ENCODE assay signal across 8 cellular contexts in genomic region chr6:25007269-25007699, GRCh38.
DNase-seq lines count a peak whose midpoint lies in the region; ATAC-seq lines count a peak whose summit lies in the region.

No MANE protein-coding gene starts in this region.

- H3K9me3 Mint-ChIP-seq in activated T-cell treated with anti-CD3 and anti-CD28 coated beads, Interleukin-2, amount 50 U/mL, for 24 hours = no peaks in the 10 kb centered on the region
- no peaks in the 10 kb centered on the region for H3K9me3 Mint-ChIP-seq in natural killer cell treated with Interleukin-12 subunit alpha and Interleukin-12 subunit beta and Interleukin-15 and Interleukin-18, amount 100 ng/mL, for 72 hours

- peak overlapping the region; percentile 93 for H3K27ac Mint-ChIP-seq in activated T-cell treated with anti-CD3 and anti-CD28 coated beads, Interleukin-2, amount 50 U/mL, for 24 hours
- peak overlapping the region; percentile 91 to 95 for H3K27ac Mint-ChIP-seq in natural killer cell treated with Interleukin-12 subunit alpha and Interleukin-12 subunit beta and Interleukin-15 and Interleukin-18, amount 100 ng/mL, for 72 hours

- peak; percentile 74 for ATAC-seq in HG03045 (IDR thresholded peaks at IDR 0.05; ENCODE audit: unreplicated experiment)
- ATAC-seq in natural killer cell treated with Interleukin-12 subunit alpha and Interleukin-12 subunit beta and Interleukin-15 and Interleukin-18, amount 100 ng/mL, for 72 hours = peak; percentile 92 to 94
- ATAC-seq in left lobe of liver = no peak

- H3K4me1 Mint-ChIP-seq in activated T-cell treated with anti-CD3 and anti-CD28 coated beads, Interleukin-2, amount 50 U/mL, for 24 hours (ENCODE audit: low read depth) = peaks cover 88% of the 10 kb centered on the region
- H3K4me1 Mint-ChIP-seq in natural killer cell treated with Interleukin-12 subunit alpha and Interleukin-12 subunit beta and Interleukin-15 and Interleukin-18, amount 100 ng/mL, for 72 hours (ENCODE audit: low read depth in 2 of 2) = peaks cover 75 to 87% of the 10 kb centered on the region in 2 donors

- no peaks in the 10 kb centered on the region for H3K36me3 Mint-ChIP-seq in activated T-cell treated with anti-CD3 and anti-CD28 coated beads, Interleukin-2, amount 50 U/mL, for 24 hours (ENCODE audit: low read depth)
- no peaks in the 10 kb centered on the region for H3K36me3 Mint-ChIP-seq in natural killer cell treated with Interleukin-12 subunit alpha and Interleukin-12 subunit beta and Interleukin-15 and Interleukin-18, amount 100 ng/mL, for 72 hours

- peak overlapping the region; percentile 40 for H3K4me3 Mint-ChIP-seq in activated T-cell treated with anti-CD3 and anti-CD28 coated beads, Interleukin-2, amount 50 U/mL, for 24 hours
- H3K4me3 Mint-ChIP-seq in natural killer cell treated with Interleukin-12 subunit alpha and Interleukin-12 subunit beta and Interleukin-15 and Interleukin-18, amount 100 ng/mL, for 72 hours = peak overlapping the region; percentile 76

- H3K27me3 Mint-ChIP-seq in activated T-cell treated with anti-CD3 and anti-CD28 coated beads, Interleukin-2, amount 50 U/mL, for 24 hours = no peaks in the 10 kb centered on the region
- no peaks in the 10 kb centered on the region for H3K27me3 Mint-ChIP-seq in natural killer cell treated with Interleukin-12 subunit alpha and Interleukin-12 subunit beta and Interleukin-15 and Interleukin-18, amount 100 ng/mL, for 72 hours

- DNase-seq in activated CD8-positive, alpha-beta memory T cell treated with anti-CD3 and anti-CD28 coated beads, Interleukin-2, amount 50 U/mL, for 4 hours = peak; percentile 42
- DNase-seq in activated CD8-positive, alpha-beta memory T cell treated with anti-CD3 and anti-CD28 coated beads for 24 hours = no peak
- no peak for DNase-seq in activated T-cell treated with anti-CD3 and anti-CD28 coated beads, Interleukin-2, amount 50 U/mL, for 24 hours
- peak; percentile 83 for DNase-seq in natural killer cell treated with Interleukin-12 subunit alpha and Interleukin-12 subunit beta and Interleukin-15 and Interleukin-18, amount 100 ng/mL, for 72 hours (ENCODE audit: low spot score)
- DNase-seq in left lobe of liver (ENCODE audit: low spot score) = no peak
- DNase-seq in NCI-H2196 (lab: John Stamatoyannopoulos, UW; ENCODE audit: unreplicated experiment) = no peak
- no peak for DNase-seq in DMS153 treated with DMSO at 0.1 percent for 48 hours (lab: John Stamatoyannopoulos, UW; ENCODE audit: unreplicated experiment)

Comparison
In these comparisons a context has a peak if more than half of its experiments do, and no peak if none do; other contexts are left out.
1. DNase-seq: peak in activated CD8-positive, alpha-beta memory T cell treated with anti-CD3 and anti-CD28 coated beads, Interleukin-2, amount 50 U/mL, for 4 hours (single experiment) and natural killer cell treated with Interleukin-12 subunit alpha and Interleukin-12 subunit beta and Interleukin-15 and Interleukin-18, amount 100 ng/mL, for 72 hours (single experiment); none in activated CD8-positive, alpha-beta memory T cell treated with anti-CD3 and anti-CD28 coated beads for 24 hours (single experiment), activated T-cell treated with anti-CD3 and anti-CD28 coated beads, Interleukin-2, amount 50 U/mL, for 24 hours (single experiment), left lobe of liver (single experiment), NCI-H2196 (single experiment) and DMS153 treated with DMSO at 0.1 percent for 48 hours (single experiment).